In genomic region chr16:8796469-8797363, GRCh38 we compare ENCODE assay signal across 8 cellular contexts. TPM values are rescaled to one million over a fixed set of nuclear protein-coding genes. Genes with fewer than 3 reads are reported as not detected.
DNase-seq lines count a peak whose midpoint lies in the region; ATAC-seq and TF ChIP-seq lines count a peak whose summit lies in the region.

No MANE protein-coding gene starts in this region.

- DNase-seq in epithelial cell of esophagus (ENCODE audit: low read depth) (no peak), osteocyte (ENCODE audit: extremely low spot score, unreplicated experiment) (no peak), foreskin melanocyte (no peak), islet precursor cell (no peak), NCI-H69 (lab: John Stamatoyannopoulos, UW) (no peak)

- peak overlapping the region; percentile 82 for H3K4me2 ChIP-seq in OCI-LY1 (ENCODE audit: low read length)

- no peaks in the 10 kb centered on the region for H3K27me3 Mint-ChIP-seq in osteocyte (ENCODE audit: unreplicated experiment)

- H3K27ac ChIP-seq in OCI-LY1 (ENCODE audit: low read depth, low read length, poor library complexity, severe bottlenecking) = peak overlapping the region; percentile 6

- no peak for ATAC-seq in GM18909 (IDR thresholded peaks at IDR 0.05; ENCODE audit: poor library complexity, unreplicated experiment)

- H3K27ac Mint-ChIP-seq in osteocyte (ENCODE audit: unreplicated experiment) = peak overlapping the region; percentile 78

- peak overlapping the region; percentile 98 for H3K4me3 Mint-ChIP-seq in osteocyte (ENCODE audit: unreplicated experiment)

- H3K9me3 ChIP-seq in ES-I3 (ENCODE audit: control insufficient read depth, insufficient read depth, low read length) (no peaks in the 10 kb centered on the region), OCI-LY1 (ENCODE audit: low read length) (no peaks in the 10 kb centered on the region)

- no peaks in the 10 kb centered on the region for H3F3A ChIP-seq in OCI-LY1 (ENCODE audit: insufficient read depth, low read length)

- H3K9ac ChIP-seq in ES-I3 (ENCODE audit: low read depth, low read length) = peak overlapping the region; percentile 91
- peak overlapping the region; percentile 85 for H3K9ac ChIP-seq in OCI-LY1 (ENCODE audit: low read length)

- TF ChIP-seq CTCF in OCI-LY1 (IDR thresholded peaks at IDR 0.05; ENCODE audit: low read length) = no peak
- no peak for TF ChIP-seq CTCF in epithelial cell of esophagus (IDR thresholded peaks at IDR 0.05; ENCODE audit: insufficient read depth, low read depth, low read length, missing control alignments)
- no peak for TF ChIP-seq CTCF in osteocyte (IDR thresholded peaks at IDR 0.05)

- H2AFZ ChIP-seq in OCI-LY1 (ENCODE audit: low read length) = no peak overlapping the region

- peaks cover 47% of the 10 kb centered on the region for H3K79me2 ChIP-seq in OCI-LY1 (ENCODE audit: insufficient read depth, low read length)

- H3K9me2 ChIP-seq in OCI-LY1 (ENCODE audit: low read depth, low read length) = no peaks in the 10 kb centered on the region

- peaks cover 16% of the 10 kb centered on the region for H3K4me1 ChIP-seq in ES-I3 (ENCODE audit: insufficient read depth, low read length)
- peaks cover 34% of the 10 kb centered on the region for H3K4me1 ChIP-seq in OCI-LY1 (ENCODE audit: insufficient read depth, low read length, severe bottlenecking)

- peak overlapping the region; percentile 96 for H3K4me3 ChIP-seq in OCI-LY1 (ENCODE audit: low read depth, low read length, poor library complexity, severe bottlenecking)
- H3K4me3 ChIP-seq in epithelial cell of esophagus (ENCODE audit: low read length) = peak overlapping the region; percentile 71

- H3K36me3 ChIP-seq in ES-I3 (ENCODE audit: insufficient read depth, low read length) (no peaks in the 10 kb centered on the region; the same call in 1 of the 2 replicates), OCI-LY1 (ENCODE audit: insufficient read depth, low read length) (peaks cover 27% of the 10 kb centered on the region; the same call in 1 of the 2 replicates)

- H3K27me3 ChIP-seq in OCI-LY1 (ENCODE audit: insufficient read depth, low read length) = no peaks in the 10 kb centered on the region

- no peaks in the 10 kb centered on the region for H3K9me3 Mint-ChIP-seq in osteocyte (ENCODE audit: unreplicated experiment)

- peaks cover 2% of the 10 kb centered on the region for H3K36me3 Mint-ChIP-seq in osteocyte (ENCODE audit: unreplicated experiment)

- peaks cover 27% of the 10 kb centered on the region for H3K4me1 Mint-ChIP-seq in osteocyte (ENCODE audit: unreplicated experiment)

- no peaks in the 10 kb centered on the region for H4K20me1 ChIP-seq in OCI-LY1 (ENCODE audit: insufficient read depth, low read length)

RNA-seq across cellular contexts. Expression of gene TMEM186, which starts 0.7 kb away (rescaled TPM):
- 11.9 and 12.1 TPM in 2 replicates for total RNA-seq in osteocyte

RNA-seq across cellular contexts. Expression of gene PMM2, which starts 0.9 kb away (rescaled TPM):
- total RNA-seq in osteocyte = 42.9 and 45.3 TPM in 2 replicates
